Comparison of ENCODE assay signal across 35 cellular contexts in the genomic region with DNA sequence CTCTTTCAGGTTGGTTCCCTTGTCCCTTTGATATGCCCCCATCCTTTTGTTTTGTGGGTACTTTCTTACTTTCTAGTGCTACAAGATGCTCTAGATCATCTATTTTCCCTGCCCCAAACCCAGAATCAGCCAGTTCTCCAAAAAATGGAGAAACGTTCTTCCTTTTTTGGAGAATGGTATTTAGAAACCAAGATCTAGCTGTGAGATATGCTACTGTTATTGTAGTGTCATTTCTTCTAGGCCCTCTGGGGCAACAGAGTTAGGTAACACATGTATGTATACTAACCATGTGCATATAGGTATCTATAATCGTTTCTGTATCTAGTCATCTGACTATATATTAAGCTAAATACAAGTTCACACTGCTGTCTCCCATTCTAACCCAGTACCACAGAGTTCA. TPM values are rescaled to one million over a fixed set of nuclear protein-coding genes. Genes with fewer than 3 reads are reported as not detected.
"Had no signal": no experiment of that assay in that cellular context is flagged by ENCODE, and none has a peak within 500 bp of the region (broad histone marks: within the 10 kb centered on the region; RNA-seq: fewer than 3 reads in every experiment).

No MANE protein-coding gene starts in this region.

- H3K9me3 Mint-ChIP-seq: activated B cell treated with CpG ODN at 0.5 μM for 24 hours; activated CD4-positive, alpha-beta memory T cell treated with anti-CD3 and anti-CD28 coated beads for 36 hours; activated naive CD4-positive, alpha-beta T cell treated with anti-CD3 and anti-CD28 coated beads, Interleukin-2, amount 50 U/mL, for 24 hours; activated naive CD8-positive, alpha-beta T cell treated with anti-CD3 and anti-CD28 coated beads, Interleukin-2, amount 10 ng/mL, durations not matched to agents 7 days and 5 days; activated T-cell treated with anti-CD3 and anti-CD28 coated beads, Interleukin-2, amount 50 U/mL, for 72 hours; activated T-helper 17 cell treated with anti-CD3 and anti-CD28 coated beads, Interleukin-2, amount 50 U/mL, for 72 hours had no signal

- H3K36me3 ChIP-seq: adrenal gland, breast epithelium, SJSA1 had no signal

- H3K27ac ChIP-seq: adrenal gland, body of pancreas, breast epithelium, PC-9, RWPE1, SJSA1, VCaP had no signal

- H3K9me3 ChIP-seq: adrenal gland, body of pancreas, breast epithelium had no signal

- ATAC-seq: activated T-cell treated with anti-CD3 and anti-CD28 coated beads, Interleukin-2, amount 50 U/mL, for 72 hours; activated T-helper 17 cell treated with anti-CD3 and anti-CD28 coated beads, Interleukin-2, amount 50 U/mL, for 72 hours; body of pancreas; Right ventricle myocardium inferior had no signal

- H3K36me3 Mint-ChIP-seq: activated CD4-positive, alpha-beta memory T cell treated with anti-CD3 and anti-CD28 coated beads for 36 hours; activated naive CD4-positive, alpha-beta T cell treated with anti-CD3 and anti-CD28 coated beads, Interleukin-2, amount 50 U/mL, for 24 hours; activated naive CD8-positive, alpha-beta T cell treated with anti-CD3 and anti-CD28 coated beads, Interleukin-2, amount 10 ng/mL, durations not matched to agents 7 days and 5 days had no signal

- H3K27ac Mint-ChIP-seq: activated B cell treated with CpG ODN at 0.5 μM for 24 hours; activated CD4-positive, alpha-beta memory T cell treated with anti-CD3 and anti-CD28 coated beads for 36 hours; activated naive CD4-positive, alpha-beta T cell treated with anti-CD3 and anti-CD28 coated beads, Interleukin-2, amount 50 U/mL, for 24 hours; activated naive CD8-positive, alpha-beta T cell treated with anti-CD3 and anti-CD28 coated beads, Interleukin-2, amount 10 ng/mL, durations not matched to agents 7 days and 5 days; activated T-cell treated with anti-CD3 and anti-CD28 coated beads, Interleukin-2, amount 50 U/mL, for 72 hours; activated T-helper 17 cell treated with anti-CD3 and anti-CD28 coated beads, Interleukin-2, amount 50 U/mL, for 72 hours had no signal

- DNase-seq: activated B cell treated with CpG ODN at 0.5 μM for 24 hours; activated CD4-positive, alpha-beta memory T cell treated with anti-CD3 and anti-CD28 coated beads for 36 hours; activated CD4-positive, alpha-beta T cell treated with anti-CD3 and anti-CD28 coated beads for 4 hours; activated CD4-positive, alpha-beta T cell treated with anti-CD3 and anti-CD28 coated beads, Interleukin-2, amount 50 U/mL, for 1 hour; activated CD4-positive, CD25-positive, alpha-beta regulatory T cell treated with anti-CD3 and anti-CD28 coated beads, Interleukin-2, amount 50 U/mL, for 72 hours; activated gamma-delta T cell; activated naive CD4-positive, alpha-beta T cell treated with Interleukin-2 at 50 U/mL for 16 hours; activated naive CD8-positive, alpha-beta T cell treated with anti-CD3 and anti-CD28 coated beads, Interleukin-2, amount 10 ng/mL, durations not matched to agents 7 days and 5 days; activated T-cell treated with anti-CD3 and anti-CD28 coated beads, Interleukin-2, amount 50 U/mL, for 1 hour; activated T-cell treated with anti-CD3 and anti-CD28 coated beads, Interleukin-2, amount 50 U/mL, for 72 hours; adrenal gland; body of pancreas; MV-4-11; NCI-H1092; NCI-H1436 treated with DMSO at 0.1 percent for 48 hours; NCI-H1694 treated with DMSO at 0.1 percent for 48 hours; NCI-H2029; NCI-H345; NCI-H524 treated with DMSO at 0.1 percent for 48 hours; PC-9; SW 1271; T-helper 1 cell; T-helper 2 cell; T-helper 9 cell had no signal

- H3K4me3 ChIP-seq: adrenal gland, body of pancreas, breast epithelium, PC-9, SJSA1 had no signal

- H3K4me1 Mint-ChIP-seq: activated B cell treated with CpG ODN at 0.5 μM for 24 hours; activated naive CD4-positive, alpha-beta T cell treated with anti-CD3 and anti-CD28 coated beads, Interleukin-2, amount 50 U/mL, for 24 hours had no signal

- H3K4me1 ChIP-seq: adrenal gland, body of pancreas, breast epithelium, SJSA1 had no signal

- H3K27me3 ChIP-seq: adrenal gland, body of pancreas, breast epithelium, SJSA1 had no signal

- H3K4me3 Mint-ChIP-seq: activated B cell treated with CpG ODN at 0.5 μM for 24 hours; activated CD4-positive, alpha-beta memory T cell treated with anti-CD3 and anti-CD28 coated beads for 36 hours; activated naive CD4-positive, alpha-beta T cell treated with anti-CD3 and anti-CD28 coated beads, Interleukin-2, amount 50 U/mL, for 24 hours; activated naive CD8-positive, alpha-beta T cell treated with anti-CD3 and anti-CD28 coated beads, Interleukin-2, amount 10 ng/mL, durations not matched to agents 7 days and 5 days; activated T-cell treated with anti-CD3 and anti-CD28 coated beads, Interleukin-2, amount 50 U/mL, for 72 hours; activated T-helper 17 cell treated with anti-CD3 and anti-CD28 coated beads, Interleukin-2, amount 50 U/mL, for 72 hours had no signal

- H3K27me3 Mint-ChIP-seq: activated naive CD4-positive, alpha-beta T cell treated with anti-CD3 and anti-CD28 coated beads, Interleukin-2, amount 50 U/mL, for 24 hours had no signal

RNA-seq across cellular contexts. Expression of gene IGFBP6, which starts 6.9 kb away (rescaled TPM):
- total RNA-seq: activated B cell treated with CpG ODN at 0.5 μM for 24 hours had no signal

RNA-seq across cellular contexts. Expression of gene SOAT2, which starts 12.7 kb away (rescaled TPM):
- total RNA-seq: activated B cell treated with CpG ODN at 0.5 μM for 24 hours, astrocyte, body of pancreas, cardiac septum, M059J, NCI-H460, Right ventricle myocardium inferior, SJSA1 had no signal
